In the genomic region with DNA sequence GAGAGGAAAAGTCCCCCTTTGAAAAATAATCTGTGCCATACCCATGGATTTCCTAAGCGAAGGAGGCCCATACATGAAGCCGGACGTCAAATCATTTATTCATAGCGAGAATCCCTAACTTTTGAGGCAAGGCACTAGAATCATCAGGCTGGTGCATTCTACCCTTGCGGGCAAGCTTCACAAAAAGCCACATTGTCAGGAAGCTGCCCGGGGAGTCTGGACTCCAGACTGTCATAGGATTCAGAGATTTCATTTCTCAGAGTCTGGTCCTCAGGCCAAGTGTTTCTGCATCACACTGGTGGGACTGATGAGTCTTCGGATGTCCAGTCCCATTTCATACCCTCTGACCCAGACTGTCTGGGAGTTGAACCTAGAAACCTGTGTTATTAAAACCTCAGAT, we compare ENCODE assay signal across 8 cellular contexts. TPM values are rescaled to one million over a fixed set of nuclear protein-coding genes. Genes with fewer than 3 reads are reported as not detected.
"Had no signal": no experiment of that assay in that cellular context is flagged by ENCODE, and none has a peak within 500 bp of the region (broad histone marks: within the 10 kb centered on the region; RNA-seq: fewer than 3 reads in every experiment).

No MANE protein-coding gene starts in this region.

- H3K4me3 Mint-ChIP-seq: GM23338, H9, IgD-negative memory B cell had no signal

- H3K4me3 ChIP-seq: GM23338 had no signal

- DNase-seq: H9, HCEC 1CT had no signal

- H3K9me3 Mint-ChIP-seq: GM23338, H9 had no signal

- H3K27ac Mint-ChIP-seq: GM23338, H9, IgD-negative memory B cell had no signal

- ATAC-seq: GM23338, HepG2 had no signal

- H3K27ac ChIP-seq: HL-60 had no signal

- H3K36me3 Mint-ChIP-seq: IgD-negative memory B cell had no signal

RNA-seq across cellular contexts. Expression of a gene that starts 8.9 kb away (rescaled TPM):
- total RNA-seq: GM23338, H1, H9, HepG2, HT1080 had no signal

RNA-seq across cellular contexts. Expression of a gene that starts 59.0 kb away (rescaled TPM):
- total RNA-seq: GM23338, H1, H9, HepG2, HT1080 had no signal
